10 cellular contexts compared by ENCODE assay signal in genomic region chr4:185567828-185568442, GRCh38. TPM values are rescaled to one million over a fixed set of nuclear protein-coding genes. Genes with fewer than 3 reads are reported as not detected.
A peak's percentile ranks its signal among the peaks of the same experiment; 100 is the strongest.
DNase-seq lines count a peak whose midpoint lies in the region; ATAC-seq and TF ChIP-seq lines count a peak whose summit lies in the region.
"Had no signal": no experiment of that assay in that cellular context is flagged by ENCODE, and none has a peak within 500 bp of the region (broad histone marks: within the 10 kb centered on the region; RNA-seq: fewer than 3 reads in every experiment).

No MANE protein-coding gene starts in this region.

- H3K27me3 Mint-ChIP-seq in activated CD8-positive, alpha-beta T cell treated with anti-CD3 and anti-CD28 coated beads for 36 hours, result peaks cover 3% of the 10 kb centered on the region

- H3K4me3 ChIP-seq in coronary artery (peak overlapping the region; percentile 26), skin epidermis (no peak overlapping the region)

- POLR2A ChIA-PET in activated CD8-positive, alpha-beta T cell treated with anti-CD3 and anti-CD28 coated beads for 36 hours (lab: Charles Lee), result interaction anchor here (0.6 kb wide), 1 partner anchor 120 kb away, joined by 4 read pairs; no protein-coding TSS in a partner anchor

- no peaks in the 10 kb centered on the region for H3K36me3 Mint-ChIP-seq in activated CD8-positive, alpha-beta T cell treated with anti-CD3 and anti-CD28 coated beads for 36 hours (ENCODE audit: low read depth)

- intact Hi-C loops in activated CD8-positive, alpha-beta T cell treated with anti-CD3 and anti-CD28 coated beads for 36 hours (cut with micrococcal nuclease), result no loop called here

- H3K27ac ChIP-seq in coronary artery (peak overlapping the region; percentile 93 to 96), skin epidermis (peak overlapping the region in 11 of 21 experiments; percentile 22 to 88 (median 65))

- no peaks in the 10 kb centered on the region for H3K9me3 Mint-ChIP-seq in activated CD8-positive, alpha-beta T cell treated with anti-CD3 and anti-CD28 coated beads for 36 hours

- H3K4me1 Mint-ChIP-seq in activated CD8-positive, alpha-beta T cell treated with anti-CD3 and anti-CD28 coated beads for 36 hours (ENCODE audit: low read depth), result no peaks in the 10 kb centered on the region

- CTCF ChIA-PET in activated CD8-positive, alpha-beta T cell treated with anti-CD3 and anti-CD28 coated beads for 36 hours (lab: Charles Lee), result no interaction called here

- ATAC-seq in activated CD8-positive, alpha-beta T cell treated with anti-CD3 and anti-CD28 coated beads for 36 hours, result no peak
- ATAC-seq in HG03135 (IDR thresholded peaks at IDR 0.05; ENCODE audit: unreplicated experiment), result no peak

- TF ChIP-seq CTCF in coronary artery (IDR thresholded peaks at IDR 0.05) (no peak), GM20000 (IDR thresholded peaks at IDR 0.05; ENCODE audit: extremely low read depth, missing control alignments) (no peak)
- no peak for TF ChIP-seq CTCF in activated CD8-positive, alpha-beta T cell treated with anti-CD3 and anti-CD28 coated beads for 36 hours (IDR thresholded peaks at IDR 0.05)

- H3K27ac Mint-ChIP-seq in activated CD8-positive, alpha-beta T cell treated with anti-CD3 and anti-CD28 coated beads for 36 hours, result no peak overlapping the region

- no peak overlapping the region for H3K4me3 Mint-ChIP-seq in activated CD8-positive, alpha-beta T cell treated with anti-CD3 and anti-CD28 coated beads for 36 hours

- peak; percentile 19 for DNase-seq in GM04504 (ENCODE audit: low read depth)
- no peak for DNase-seq in coronary artery (ENCODE audit: low spot score)
- peak; percentile 50 to 83 for DNase-seq in lung microvascular endothelial cell (ENCODE audit: low read depth in 2 of 2)
- DNase-seq in activated CD8-positive, alpha-beta T cell treated with anti-CD3 and anti-CD28 coated beads for 36 hours, result no peak
- DNase-seq in SW 1271 (lab: John Stamatoyannopoulos, UW), result no peak
- DNase-seq in GM20000 (ENCODE audit: low spot score), result no peak
- DNase-seq: NCI-H1694 treated with DMSO at 0.1 percent for 48 hours had no signal

RNA-seq across cellular contexts. Expression of gene PDLIM3, which starts 32.6 kb away (rescaled TPM):
- total RNA-seq in lung microvascular endothelial cell, result 25.5 and 58.5 TPM in 2 replicates
- total RNA-seq in activated CD8-positive, alpha-beta T cell treated with anti-CD3 and anti-CD28 coated beads for 36 hours, result not detected
- total RNA-seq: T-helper 2 cell treated with Interferon-gamma antibody and Interleukin-4, amounts not matched to agents 100 ng/mL and 5 ng/mL, for 36 hours had no signal

Comparison
In these comparisons a context has a peak if more than half of its experiments do, and no peak if none do; other contexts are left out.
1. DNase-seq: peak in GM04504 (single experiment) and lung microvascular endothelial cell (2 of 2); none in coronary artery (single experiment), activated CD8-positive, alpha-beta T cell treated with anti-CD3 and anti-CD28 coated beads for 36 hours (single experiment), SW 1271 (0 of 2) and GM20000 (single experiment).
2. RNA of gene PDLIM3, which starts 32.6 kb away (total RNA-seq): 25.5 to 58.5 TPM in lung microvascular endothelial cell; not detected in activated CD8-positive, alpha-beta T cell treated with anti-CD3 and anti-CD28 coated beads for 36 hours; every median in the first group is over 10 times any median in the second.